8 cellular contexts compared by ENCODE assay signal in the genomic region with DNA sequence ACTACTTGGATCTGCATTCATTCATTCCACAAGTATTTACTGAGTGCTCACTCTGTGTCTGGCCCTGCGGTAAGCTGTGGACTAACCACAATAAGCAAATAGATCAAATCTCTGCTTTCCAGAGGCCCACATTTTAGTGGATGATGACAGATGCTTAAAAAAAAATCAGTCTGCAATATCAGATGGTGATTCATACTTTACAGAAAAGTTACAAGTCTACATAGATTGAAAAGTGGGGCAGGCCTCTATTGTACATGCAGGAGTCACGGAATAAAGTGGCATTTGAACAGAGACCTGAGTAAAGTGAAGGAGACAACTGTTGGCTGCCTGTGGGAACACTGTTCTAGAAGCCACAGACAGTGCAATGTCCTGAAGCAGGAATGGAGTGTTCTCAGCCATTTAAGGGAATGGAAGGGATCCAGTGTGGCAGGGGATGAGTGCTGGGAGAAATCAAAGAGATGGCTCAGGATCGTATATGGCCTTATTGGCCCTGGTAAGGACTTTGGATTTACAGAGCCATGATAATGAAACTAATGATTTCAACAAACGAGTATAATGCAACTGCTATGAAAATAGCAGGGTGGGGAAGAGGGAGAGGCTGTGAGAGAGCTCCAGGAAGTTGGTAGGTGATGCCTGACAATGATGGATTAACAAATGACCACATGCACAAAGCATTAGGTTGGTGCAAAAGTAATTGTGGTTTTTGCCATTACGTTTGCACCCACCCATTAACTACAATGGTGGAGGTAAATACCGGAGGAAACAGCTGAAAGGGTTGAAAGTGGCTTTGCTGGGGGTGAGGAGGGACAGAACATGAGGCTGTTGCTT. TPM values are rescaled to one million over a fixed set of nuclear protein-coding genes. Genes with fewer than 3 reads are reported as not detected.
DNase-seq lines count a peak whose midpoint lies in the region; ATAC-seq and TF ChIP-seq lines count a peak whose summit lies in the region.

No MANE protein-coding gene starts in this region.

- H3K27ac Mint-ChIP-seq in endothelial cell (ENCODE audit: unreplicated experiment): no peak overlapping the region

- H3K9me3 Mint-ChIP-seq in endothelial cell (ENCODE audit: unreplicated experiment): no peaks in the 10 kb centered on the region

- H3K27me3 Mint-ChIP-seq in endothelial cell (ENCODE audit: unreplicated experiment): no peaks in the 10 kb centered on the region

- H3K27ac ChIP-seq in AG04450 (ENCODE audit: low read depth, low read length) (no peak overlapping the region), SK-N-MC (no peak overlapping the region), foreskin keratinocyte (peak overlapping the region; percentile 57)

- H3K4me1 Mint-ChIP-seq in endothelial cell (ENCODE audit: unreplicated experiment): peaks cover 10% of the 10 kb centered on the region

- H3K4me1 ChIP-seq in foreskin keratinocyte: peaks cover 12% of the 10 kb centered on the region

- no peaks in the 10 kb centered on the region; the same call in 1 of the 2 replicates for H3K9me3 ChIP-seq in AG04450 (ENCODE audit: control insufficient read depth, insufficient read depth, low read length)
- no peaks in the 10 kb centered on the region for H3K9me3 ChIP-seq in SK-N-MC (ENCODE audit: low read depth, low read length)

- H3K9ac ChIP-seq in SK-N-MC (ENCODE audit: insufficient read length): no peak overlapping the region

- H3K36me3 Mint-ChIP-seq in endothelial cell (ENCODE audit: low read depth, unreplicated experiment): no peaks in the 10 kb centered on the region

- H3K4me3 Mint-ChIP-seq in endothelial cell (ENCODE audit: unreplicated experiment): no peak overlapping the region

- peaks cover 33% of the 10 kb centered on the region for H3K27me3 ChIP-seq in AG04450 (ENCODE audit: control insufficient read depth, insufficient read depth, low read length)
- no peaks in the 10 kb centered on the region for H3K27me3 ChIP-seq in foreskin keratinocyte

- CTCF ChIA-PET in AG04450 (lab: Charles Lee): no interaction called here

- POLR2A ChIA-PET in AG04450 (lab: Yijun Ruan, JAX): no interaction called here

- no peaks in the 10 kb centered on the region for H3K36me3 ChIP-seq in SK-N-MC (ENCODE audit: insufficient read depth, low read length)

- peak; percentile 80 for DNase-seq in AG04450 (ENCODE audit: low read depth, low spot score)
- peak; percentile 98 for DNase-seq in H4 (ENCODE audit: low spot score)
- peak; percentile 5 for DNase-seq in SK-N-MC (ENCODE audit: low read depth, low spot score)
- DNase-seq in foreskin keratinocyte: peak; percentile 92 to 96
- no peak for DNase-seq in endothelial cell (ENCODE audit: low spot score)
- DNase-seq in ecto neural progenitor cell (ENCODE audit: low spot score): no peak

- H3K4me3 ChIP-seq in AG04450 (ENCODE audit: low read depth, low read length): no peak overlapping the region
- no peak overlapping the region for H3K4me3 ChIP-seq in SK-N-MC

- ATAC-seq in foreskin keratinocyte: peak; percentile 96
- no peak for ATAC-seq in GM19467 (IDR thresholded peaks at IDR 0.05; ENCODE audit: unreplicated experiment)
- no peak for ATAC-seq in GM18909 (IDR thresholded peaks at IDR 0.05; ENCODE audit: poor library complexity, unreplicated experiment)

- TF ChIP-seq CTCF in AG04450 (IDR thresholded peaks at IDR 0.05; ENCODE audit: low read depth, low read length) (no peak), foreskin keratinocyte (conservative IDR thresholded peaks at IDR 0.05) (no peak), endothelial cell (IDR thresholded peaks at IDR 0.05; ENCODE audit: unreplicated experiment) (no peak)

RNA-seq across cellular contexts. Expression of gene TMEM45B, which starts 31.1 kb away (rescaled TPM):
- polyA plus RNA-seq in AG04450 (2011; rRNA removed): not detected in 2 replicates
- not detected in 2 replicates for polyA minus RNA-seq in AG04450 (2011; rRNA and poly(A)+ RNA removed)
- not detected in 2 replicates for total RNA-seq in H4 (2014; rRNA removed; shearing (Covaris generic))
- 0.28 and 0.44 TPM in 2 replicates for total RNA-seq in foreskin keratinocyte
- 0.46 and 0.59 TPM in 2 replicates for polyA plus RNA-seq in foreskin keratinocyte
- not detected for total RNA-seq in endothelial cell (ENCODE audit: unreplicated experiment)

RNA-seq across cellular contexts. Expression of gene NFRKB, which starts 48.7 kb away (rescaled TPM):
- polyA plus RNA-seq in AG04450 (2011; rRNA removed) (12.7 TPM in 2 replicates), foreskin keratinocyte (7.2 and 7.5 TPM in 2 replicates)
- polyA minus RNA-seq in AG04450 (2011; rRNA and poly(A)+ RNA removed): 19.9 and 24.0 TPM in 2 replicates
- 15.1 and 30.7 TPM in 2 replicates for total RNA-seq in H4 (2014; rRNA removed; shearing (Covaris generic))
- total RNA-seq in foreskin keratinocyte (21.8 and 23.7 TPM in 2 replicates), endothelial cell (ENCODE audit: unreplicated experiment) (31.7 TPM)

Comparison
In these comparisons a context has a peak if more than half of its experiments do, and no peak if none do; other contexts are left out.
1. DNase-seq: peak in AG04450 (single experiment), H4 (single experiment), SK-N-MC (single experiment) and foreskin keratinocyte (2 of 2); none in endothelial cell (single experiment) and ecto neural progenitor cell (single experiment).